Comparison of ENCODE assay signal across 6 cellular contexts in the genomic region with DNA sequence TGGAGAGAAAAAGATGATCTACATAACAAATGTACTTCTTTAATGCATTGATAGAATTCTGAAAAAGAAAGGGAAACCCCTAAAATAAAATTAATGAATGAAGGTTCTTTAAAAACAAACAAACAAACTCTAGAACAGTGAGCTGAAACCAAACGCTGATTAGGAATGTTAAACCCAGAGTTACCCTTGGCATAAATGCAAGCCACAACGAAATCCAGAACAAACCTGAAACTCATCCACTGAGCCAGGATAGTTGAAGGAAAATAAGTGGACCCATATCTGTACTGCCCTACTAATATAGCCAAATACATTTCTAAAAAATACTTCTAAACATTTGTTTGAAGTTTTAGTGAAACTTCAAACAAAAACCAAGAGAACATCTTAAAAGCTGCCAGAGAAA.
"Had no signal": no experiment of that assay in that cellular context is flagged by ENCODE, and none has a peak within 500 bp of the region (broad histone marks: within the 10 kb centered on the region; RNA-seq: fewer than 3 reads in every experiment).

No MANE protein-coding gene starts in this region.

- H3K9me3 ChIP-seq: HAP-1 had no signal

- H3K4me1 ChIP-seq: HAP-1 had no signal

- H3K4me3 ChIP-seq: GM23248, HAP-1 had no signal

- DNase-seq: GM23248, GOT3, H7, HFFc6 had no signal

- H3K9ac ChIP-seq: GM23248 had no signal

- H2AFZ ChIP-seq: GM23248 had no signal

- H3K36me3 ChIP-seq: HAP-1 had no signal

- ATAC-seq: HCT116 had no signal

- H3K27ac ChIP-seq: GM23248 had no signal
